In genomic region chr2:202635441-202636296, GRCh38 we compare ENCODE assay signal across 8 cellular contexts. TPM values are rescaled to one million over a fixed set of nuclear protein-coding genes. Genes with fewer than 3 reads are reported as not detected.
DNase-seq lines count a peak whose midpoint lies in the region; ATAC-seq and TF ChIP-seq lines count a peak whose summit lies in the region.

No MANE protein-coding gene starts in this region.

- intact Hi-C loops in cardiac septum (cut with DNase I): loop anchor here (5.0 to 10.0 kb wide), 4 partner anchors 48 to 269 kb away; partner anchors contain the start of genes BMPR2 and ICA1L
- intact Hi-C loops in posterior cingulate gyrus (cut with DNase I): loop anchor here (5.0 to 10.0 kb wide), 2 partner anchors 261 to 382 kb away; partner anchors contain the start of gene BMPR2

- peak overlapping the region; percentile 83 for H3K9ac ChIP-seq in SU-DHL-6 (ENCODE audit: low read length)

- WGBS in upper lobe of left lung, 2 donors: 0% methylated on average over 2 to 11 of the region's 90 CpGs

- H3K36me3 ChIP-seq in SU-DHL-6 (ENCODE audit: low read length) (no peaks in the 10 kb centered on the region), upper lobe of left lung (no peaks in the 10 kb centered on the region)

- TF ChIP-seq EP300 in upper lobe of left lung (IDR thresholded peaks at IDR 0.05): no peak

- peak; percentile 61 for ATAC-seq in HG02610 (IDR thresholded peaks at IDR 0.05; ENCODE audit: unreplicated experiment)
- peak; percentile 83 to 87 for ATAC-seq in upper lobe of left lung (ENCODE audit: low FRiP score in 2 of 2)

- no peaks in the 10 kb centered on the region for H3K9me2 ChIP-seq in SU-DHL-6 (replicated peaks; ENCODE audit: insufficient read depth, low read length)

- no peaks in the 10 kb centered on the region for H3K79me2 ChIP-seq in SU-DHL-6 (ENCODE audit: insufficient read depth, low read length)

- no peaks in the 10 kb centered on the region for H4K20me1 ChIP-seq in SU-DHL-6 (ENCODE audit: low read depth, low read length)

- H2AFZ ChIP-seq in SU-DHL-6 (ENCODE audit: low read depth, low read length, severe bottlenecking): peak overlapping the region; percentile 29

- DNase-seq in NCI-H1048 (lab: John Stamatoyannopoulos, UW) (peak; percentile 47), cardiac septum (ENCODE audit: low spot score) (peak; percentile 86), posterior cingulate gyrus (peak; percentile 40 to 94 (median 62)), upper lobe of left lung (peak; percentile 86 to 96)
- peak; percentile 75 for DNase-seq in activated naive CD8-positive, alpha-beta T cell treated with anti-CD3 and anti-CD28 coated beads, Interleukin-2, amount 50 U/mL, for 16 hours (ENCODE audit: low read depth, low spot score)

- peak in 1 of 4 donors; percentile 33 for TF ChIP-seq POLR2A in upper lobe of left lung (IDR thresholded peaks at IDR 0.05)

- TF ChIP-seq CTCF in GM12873 (IDR thresholded peaks at IDR 0.05; ENCODE audit: insufficient read depth, low read depth, low read length, missing control alignments) (peak; percentile 21), SU-DHL-6 (IDR thresholded peaks at IDR 0.05; ENCODE audit: insufficient read depth, low read length, poor library complexity, severe bottlenecking) (no peak), upper lobe of left lung (IDR thresholded peaks at IDR 0.05) (peak in 2 of 6 experiments; percentile 3 to 17)

- peak overlapping the region; percentile 99 for H3K4me3 ChIP-seq in SU-DHL-6 (ENCODE audit: insufficient read depth, low read length, poor library complexity, severe bottlenecking)
- H3K4me3 ChIP-seq in upper lobe of left lung: peak overlapping the region; percentile 82 to 96 (median 88)

- H3K4me2 ChIP-seq in SU-DHL-6 (ENCODE audit: low read depth, low read length, poor library complexity, severe bottlenecking): peak overlapping the region; percentile 77

- H3K9me3 ChIP-seq in SU-DHL-6 (ENCODE audit: insufficient read depth, low read length): no peaks in the 10 kb centered on the region
- no peaks in the 10 kb centered on the region for H3K9me3 ChIP-seq in upper lobe of left lung

- H3K27me3 ChIP-seq in SU-DHL-6 (ENCODE audit: low read length) (no peaks in the 10 kb centered on the region), upper lobe of left lung (no peaks in the 10 kb centered on the region)

- H3K27ac ChIP-seq in SU-DHL-6 (ENCODE audit: low read depth, low read length): peak overlapping the region; percentile 84
- peak overlapping the region; percentile 86 to 95 (median 92) for H3K27ac ChIP-seq in upper lobe of left lung

- 0 out of 2 replicates have a peak, but pooled peaks cover 4% of the 10 kb centered on the region for H3F3A ChIP-seq in SU-DHL-6 (ENCODE audit: insufficient read depth)

- peaks cover 6 to 33% (median 11%) of the 10 kb centered on the region in 4 donors for H3K4me1 ChIP-seq in upper lobe of left lung

RNA-seq across cellular contexts. Expression of gene FAM117B, which starts 0.9 kb away (rescaled TPM):
- total RNA-seq in cardiac septum: 1.2 TPM
- 10 to 100 TPM in 4 of 6 donors, 1 to 10 TPM in 2; 4.6 to 24.1 (median 12.2) TPM for total RNA-seq in upper lobe of left lung

Comparison
In these comparisons a context has a peak if more than half of its experiments do, and no peak if none do; other contexts are left out.
1. Peak in every context shown above with its lines: DNase-seq, ATAC-seq, H3K4me3 ChIP-seq and H3K27ac ChIP-seq.